In the genomic region with DNA sequence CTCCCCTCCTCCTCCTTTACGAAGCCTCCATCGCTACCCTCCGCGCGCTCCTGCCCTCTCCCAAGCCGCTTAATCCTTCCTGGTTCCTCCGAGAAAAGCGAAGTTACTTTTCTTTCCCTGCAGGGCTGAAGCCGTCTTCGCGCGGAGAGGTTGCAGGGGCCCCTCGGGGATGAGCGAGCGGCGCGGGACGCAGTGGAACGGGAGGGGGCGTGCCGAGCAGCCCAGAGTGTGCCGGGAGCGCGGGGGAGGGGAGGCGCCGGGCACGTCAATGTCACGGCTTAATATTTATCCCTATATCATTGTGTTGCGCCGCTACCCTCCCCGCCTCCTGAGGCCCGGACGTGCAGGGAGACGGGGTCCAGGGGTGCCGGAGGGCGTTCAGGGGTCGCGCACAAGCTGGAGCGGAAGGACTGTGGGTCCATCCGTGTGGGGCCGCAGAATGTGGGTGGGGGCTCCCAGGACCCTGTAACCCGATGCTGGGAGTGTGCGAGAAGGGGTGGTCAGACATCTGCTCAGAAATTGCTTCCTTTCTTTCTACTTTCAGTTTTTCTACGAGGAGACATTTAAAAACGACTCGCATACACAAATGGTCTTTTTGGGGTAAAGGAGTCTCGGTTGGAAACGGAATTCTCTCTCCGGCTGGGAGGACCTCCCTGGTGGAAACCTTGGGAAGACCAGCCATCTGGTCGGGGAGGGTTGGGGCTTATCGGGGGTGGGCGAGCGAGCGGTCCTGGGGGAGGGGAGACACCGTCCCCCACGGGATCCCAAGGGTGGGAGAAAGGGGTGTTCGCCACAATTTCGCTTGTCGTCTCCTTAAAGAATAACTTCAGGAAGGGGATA, we compare ENCODE assay signal across 8 cellular contexts. TPM values are rescaled to one million over a fixed set of nuclear protein-coding genes. Genes with fewer than 3 reads are reported as not detected.
A peak's percentile ranks its signal among the peaks of the same experiment; 100 is the strongest.
DNase-seq lines count a peak whose midpoint lies in the region; ATAC-seq, FAIRE-seq and TF ChIP-seq lines count a peak whose summit lies in the region.

No MANE protein-coding gene starts in this region.

- H3K9me3 ChIP-seq in tibial nerve = no peaks in the 10 kb centered on the region

- DNase-seq in D721Med (ENCODE audit: insufficient read length, low spot score) (peak; percentile 21), SHP77 treated with DMSO at 0.1 percent for 48 hours (lab: John Stamatoyannopoulos, UW) (peak; percentile 4), germinal center (ENCODE audit: low spot score) (peak; percentile 75), occipital lobe (lab: John Stamatoyannopoulos, UW) (peak; percentile 59), tibial nerve (ENCODE audit: low spot score in 2 of 2) (peak; percentile 70 to 72)
- DNase-seq in activated naive CD4-positive, alpha-beta T cell treated with anti-CD3 and anti-CD28 coated beads for 36 hours = peak; percentile 90

- peak; percentile 14 to 54 for TF ChIP-seq POLR2A in tibial nerve (IDR thresholded peaks at IDR 0.05)

- peak; percentile 29 for TF ChIP-seq CTCF in D721Med (IDR thresholded peaks at IDR 0.05; ENCODE audit: insufficient read depth, missing control alignments)
- peak in 3 of 5 experiments; percentile 13 to 42 (median 38) for TF ChIP-seq CTCF in tibial nerve (IDR thresholded peaks at IDR 0.05)

- peak overlapping the region; percentile 89 for H3K4me3 Mint-ChIP-seq in activated naive CD4-positive, alpha-beta T cell treated with anti-CD3 and anti-CD28 coated beads for 36 hours

- no peaks in the 10 kb centered on the region for H3K36me3 ChIP-seq in tibial nerve

- H3K4me3 ChIP-seq in tibial nerve = peak overlapping the region; percentile 70 to 92 (median 80)

- peak in 1 of 2 donors; percentile 87 for TF ChIP-seq EP300 in tibial nerve (IDR thresholded peaks at IDR 0.05)

- no peak for FAIRE-seq in D721Med (lab: Jason Lieb, UNC)

- H3K27ac ChIP-seq in tibial nerve = peak overlapping the region; percentile 74 to 93 (median 85)

- H3K27ac Mint-ChIP-seq in activated naive CD4-positive, alpha-beta T cell treated with anti-CD3 and anti-CD28 coated beads for 36 hours = peak overlapping the region; percentile 97

- CTCF ChIA-PET in activated naive CD4-positive, alpha-beta T cell treated with anti-CD3 and anti-CD28 coated beads for 36 hours (lab: Charles Lee) = interaction anchor here (0.7 to 3.9 kb wide), 16 partner anchors 8 to 342 kb away, joined by 3 to 38 read pairs (median 4); partner anchors contain the start of gene FAM133B

- H3K27me3 Mint-ChIP-seq in activated naive CD4-positive, alpha-beta T cell treated with anti-CD3 and anti-CD28 coated beads for 36 hours (ENCODE audit: low read depth) = peaks cover 5% of the 10 kb centered on the region

- peaks cover 3 to 45% (median 10%) of the 10 kb centered on the region in 4 donors for H3K4me1 ChIP-seq in tibial nerve

- WGBS in tibial nerve, 2 donors = 0 to 1% methylated on average over 54 of the region's 59 CpGs

- no peaks in the 10 kb centered on the region for H3K9me3 Mint-ChIP-seq in activated naive CD4-positive, alpha-beta T cell treated with anti-CD3 and anti-CD28 coated beads for 36 hours

- intact Hi-C loops in activated naive CD4-positive, alpha-beta T cell treated with anti-CD3 and anti-CD28 coated beads for 36 hours (cut with micrococcal nuclease) = loop anchor here (1.0 to 10.0 kb wide), 17 partner anchors 41 to 699 kb away; partner anchors contain the start of genes ANKIB1, CYP51A1, FAM133B and GATAD1

- H3K27me3 ChIP-seq in tibial nerve = no peaks in the 10 kb centered on the region

- peaks cover 30% of the 10 kb centered on the region for H3K4me1 Mint-ChIP-seq in activated naive CD4-positive, alpha-beta T cell treated with anti-CD3 and anti-CD28 coated beads for 36 hours (ENCODE audit: low read depth)

- H3K36me3 Mint-ChIP-seq in activated naive CD4-positive, alpha-beta T cell treated with anti-CD3 and anti-CD28 coated beads for 36 hours (ENCODE audit: low read depth) = peaks cover 40% of the 10 kb centered on the region

- peak; percentile 51 for ATAC-seq in GM19395 (IDR thresholded peaks at IDR 0.05; ENCODE audit: unreplicated experiment)
- ATAC-seq in HG03521 (IDR thresholded peaks at IDR 0.05; ENCODE audit: unreplicated experiment) = peak; percentile 39

RNA-seq across cellular contexts. Expression of gene CDK6, which starts 2.4 kb away (rescaled TPM):
- 100 to 1,000 TPM in 1 of 2 experiments, 10 to 100 TPM in 1; 99.4 to 101 TPM for total RNA-seq in activated naive CD4-positive, alpha-beta T cell treated with anti-CD3 and anti-CD28 coated beads for 36 hours
- total RNA-seq in occipital lobe (11.1 TPM), tibial nerve (10 to 100 TPM; 14.4 to 45.4 (median 26.6) TPM)

Comparison
In these comparisons a context has a peak if more than half of its experiments do, and no peak if none do; other contexts are left out.
1. Peak in every context shown above with its lines: DNase-seq, ATAC-seq, H3K4me3 ChIP-seq and H3K27ac ChIP-seq.
2. DNase-seq: peak in every context shown above with its lines; median percentile 90 in activated naive CD4-positive, alpha-beta T cell treated with anti-CD3 and anti-CD28 coated beads for 36 hours; 75 in germinal center; 71 in tibial nerve; 59 in occipital lobe; 21 in D721Med; 4 in SHP77 treated with DMSO at 0.1 percent for 48 hours.